In the genomic region with DNA sequence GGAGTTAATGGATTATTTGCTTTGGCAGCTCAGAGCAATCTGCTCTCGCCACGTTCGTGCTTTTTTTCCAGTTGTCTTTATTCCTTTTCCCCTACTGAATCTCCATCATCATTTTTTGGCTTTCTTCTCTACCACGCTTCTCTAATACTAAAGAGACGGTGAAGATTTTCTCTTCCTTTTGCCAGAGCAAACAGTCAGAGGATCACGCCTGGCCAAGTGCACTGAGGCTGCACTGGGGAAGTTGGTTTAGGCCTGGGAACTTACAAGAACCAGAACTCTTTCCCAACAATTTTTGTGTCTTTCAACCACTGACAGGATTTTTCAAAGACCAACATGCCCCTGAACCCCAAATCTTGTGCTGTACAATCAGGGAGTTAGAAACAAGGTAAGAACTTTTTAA, we compare ENCODE assay signal across 16 cellular contexts.
DNase-seq lines count a peak whose midpoint lies in the region; ATAC-seq and TF ChIP-seq lines count a peak whose summit lies in the region.
"Had no signal": no experiment of that assay in that cellular context is flagged by ENCODE, and none has a peak within 500 bp of the region (broad histone marks: within the 10 kb centered on the region; RNA-seq: fewer than 3 reads in every experiment).

No MANE protein-coding gene starts in this region.

- peak overlapping the region; percentile 31 for H3K27ac ChIP-seq in left ventricle myocardium inferior (replicated peaks)
- H3K27ac ChIP-seq: 22Rv1, A549, C4-2B had no signal

- H3K4me1 Mint-ChIP-seq in neural crest cell, result no peaks in the 10 kb centered on the region

- ATAC-seq in Right ventricle myocardium inferior, result peak; percentile 56
- ATAC-seq in GM18873 (IDR thresholded peaks at IDR 0.05; ENCODE audit: low FRiP score, unreplicated experiment), result no peak
- ATAC-seq: A549, HepG2 had no signal

- H3K27me3 Mint-ChIP-seq in neural crest cell (ENCODE audit: low read depth), result no peaks in the 10 kb centered on the region
- H3K27me3 Mint-ChIP-seq: CD4-positive, alpha-beta T cell had no signal

- H3K4me3 Mint-ChIP-seq in neural crest cell, result no peak overlapping the region
- H3K4me3 Mint-ChIP-seq: CD4-positive, alpha-beta T cell had no signal

- H3K9me3 ChIP-seq in left ventricle myocardium inferior (replicated peaks), result no peaks in the 10 kb centered on the region
- H3K9me3 ChIP-seq: A549, Caco-2 had no signal

- H3K36me3 Mint-ChIP-seq in neural crest cell (ENCODE audit: low read depth), result no peaks in the 10 kb centered on the region

- DNase-seq in Right ventricle myocardium inferior (ENCODE audit: missing footprints), result no peak
- DNase-seq in cardiac septum (ENCODE audit: low spot score), result no peak
- no peak for DNase-seq in left ventricle myocardium inferior
- DNase-seq in neural crest cell (ENCODE audit: low read depth, low spot score), result no peak
- no peak for DNase-seq in NCI-H2227 (lab: John Stamatoyannopoulos, UW; ENCODE audit: unreplicated experiment)
- no peak for DNase-seq in SW 1271 (lab: John Stamatoyannopoulos, UW)
- DNase-seq: AML-193; Caco-2; CD4-positive, alpha-beta T cell; GOT3; H7 had no signal

- no peaks in the 10 kb centered on the region for H3K36me3 ChIP-seq in left ventricle myocardium inferior

- peaks cover 3% of the 10 kb centered on the region for H3K4me1 ChIP-seq in left ventricle myocardium inferior
- H3K4me1 ChIP-seq: A549, Caco-2 had no signal

- H3K9me3 Mint-ChIP-seq in neural crest cell, result no peaks in the 10 kb centered on the region

- H3K4me3 ChIP-seq in left ventricle myocardium inferior, result no peak overlapping the region
- H3K4me3 ChIP-seq: A549 had no signal

- peak overlapping the region; percentile 4 for H3K27ac Mint-ChIP-seq in neural crest cell (ENCODE audit: unreplicated experiment)
- H3K27ac Mint-ChIP-seq: CD4-positive, alpha-beta T cell had no signal

- intact Hi-C loops in Right ventricle myocardium inferior (cut with DNase I), result no loop called here
- intact Hi-C loops in cardiac septum (cut with DNase I), result no loop called here
- intact Hi-C loops in left ventricle myocardium inferior (cut with micrococcal nuclease), result no loop called here

- TF ChIP-seq CTCF in left ventricle myocardium inferior (IDR thresholded peaks at IDR 0.05; ENCODE audit: borderline replicate concordance) (no peak), neural crest cell (conservative IDR thresholded peaks at IDR 0.05) (no peak)

- no peaks in the 10 kb centered on the region for H3K27me3 ChIP-seq in left ventricle myocardium inferior (ENCODE audit: low read depth)
